In the genomic region with DNA sequence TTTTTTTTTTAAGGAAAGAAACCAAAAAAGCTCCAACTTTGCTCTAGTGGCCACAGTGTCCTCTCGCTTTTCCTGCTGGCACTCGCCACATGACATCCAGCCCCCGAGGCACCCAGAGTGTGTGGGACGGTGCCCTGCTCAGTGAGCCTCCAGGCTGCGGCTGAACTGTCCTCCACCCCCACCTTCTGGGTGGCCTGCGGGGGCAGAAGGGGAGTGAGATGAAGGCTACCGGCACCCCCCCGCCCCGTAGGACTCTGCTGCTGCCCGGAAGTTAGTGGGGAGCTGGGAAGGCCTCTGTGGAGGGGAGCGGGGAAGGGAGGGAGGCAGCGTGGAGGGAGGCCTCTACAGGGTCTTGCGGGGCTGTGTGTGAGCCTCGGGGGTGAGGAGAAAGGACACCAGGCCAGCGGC, we compare ENCODE assay signal across 19 cellular contexts.
A peak's percentile ranks its signal among the peaks of the same experiment; 100 is the strongest.
DNase-seq lines count a peak whose midpoint lies in the region; ATAC-seq and TF ChIP-seq lines count a peak whose summit lies in the region.
"Had no signal": no experiment of that assay in that cellular context is flagged by ENCODE, and none has a peak within 500 bp of the region (broad histone marks: within the 10 kb centered on the region; RNA-seq: fewer than 3 reads in every experiment).

No MANE protein-coding gene starts in this region.

- H3K9me3 ChIP-seq in HEK293 (ENCODE audit: control insufficient read depth, insufficient read depth, low read depth, low read length) (no peaks in the 10 kb centered on the region), iPS-20b (ENCODE audit: insufficient read depth, low read depth, low read length) (no peaks in the 10 kb centered on the region), psoas muscle (no peaks in the 10 kb centered on the region), body of pancreas (no peaks in the 10 kb centered on the region)
- H3K9me3 ChIP-seq: Caco-2 had no signal

- CTCF ChIA-PET in HEK293 (lab: Yijun Ruan, JAX) = no interaction called here

- H3K36me3 Mint-ChIP-seq in brain (peaks cover 23% of the 10 kb centered on the region), progenitor cell of endocrine pancreas (ENCODE audit: insufficient read depth) (peaks cover 16% of the 10 kb centered on the region)

- DNase-seq in psoas muscle = no peak
- DNase-seq in progenitor cell of endocrine pancreas (ENCODE audit: low spot score, unreplicated experiment) = no peak
- DNase-seq in body of pancreas = no peak
- DNase-seq: activated CD8-positive, alpha-beta memory T cell treated with anti-CD3 and anti-CD28 coated beads, Interleukin-2, amount 50 U/mL, for 4 hours; activated naive CD4-positive, alpha-beta T cell treated with anti-CD3 and anti-CD28 coated beads for 36 hours; Caco-2; cortex of kidney; midbrain; MV-4-11; NCI-H524 treated with DMSO at 0.1 percent for 48 hours; PC-3; stimulated activated CD4-positive, alpha-beta T cell treated with anti-CD3 and anti-CD28 coated beads, Interleukin-4, amount 100 ng/mL, for 24 hours; T1000 had no signal

- H3K27ac Mint-ChIP-seq in brain = peak overlapping the region in 4 of 5 experiments; percentile 7 to 84 (median 70)
- no peak overlapping the region for H3K27ac Mint-ChIP-seq in progenitor cell of endocrine pancreas
- H3K27ac Mint-ChIP-seq: activated naive CD4-positive, alpha-beta T cell treated with anti-CD3 and anti-CD28 coated beads for 36 hours had no signal

- H3K27me3 Mint-ChIP-seq in brain = peaks cover 7% of the 10 kb centered on the region
- H3K27me3 Mint-ChIP-seq in progenitor cell of endocrine pancreas = peaks cover 17% of the 10 kb centered on the region

- ATAC-seq in psoas muscle (no peak), GM19397 (IDR thresholded peaks at IDR 0.05; ENCODE audit: unreplicated experiment) (no peak), HG02884 (IDR thresholded peaks at IDR 0.05; ENCODE audit: unreplicated experiment) (no peak), body of pancreas (no peak)
- ATAC-seq: PC-3 had no signal

- H3K4me3 ChIP-seq in HEK293 (ENCODE audit: low read depth, low read length) (no peak overlapping the region), iPS-20b (ENCODE audit: low read length) (peak overlapping the region; percentile 84; the same call in 1 of the 2 replicates), psoas muscle (peak overlapping the region; percentile 51), body of pancreas (no peak overlapping the region)
- H3K4me3 ChIP-seq: SK-N-MC had no signal

- peak overlapping the region; percentile 83; the same call in 1 of the 2 replicates for H3K9ac ChIP-seq in iPS-20b (ENCODE audit: low read depth, low read length)

- H3K4me1 ChIP-seq in HEK293 (ENCODE audit: control insufficient read depth, insufficient read depth, low read length) (no peaks in the 10 kb centered on the region), iPS-20b (ENCODE audit: insufficient read depth, low read length) (peaks cover 7% of the 10 kb centered on the region; the same call in 1 of the 2 replicates), psoas muscle (peaks cover 15% of the 10 kb centered on the region), body of pancreas (no peaks in the 10 kb centered on the region)
- H3K4me1 ChIP-seq: Caco-2 had no signal

- peaks cover 22% of the 10 kb centered on the region for H3K27me3 ChIP-seq in iPS-20b (ENCODE audit: insufficient read depth, low read length)
- peaks cover 0 to 38% (median 15%) of the 10 kb centered on the region in 3 donors for H3K27me3 ChIP-seq in psoas muscle (ENCODE audit: insufficient read depth in 3 of 3, low read length in 2 of 3)
- H3K27me3 ChIP-seq in body of pancreas = no peaks in the 10 kb centered on the region

- H3K4me1 Mint-ChIP-seq in brain (peaks cover 48% of the 10 kb centered on the region), progenitor cell of endocrine pancreas (ENCODE audit: low read depth) (peaks cover 5% of the 10 kb centered on the region)

- TF ChIP-seq CTCF in HEK293 (tag by site-specific recombination; IDR thresholded peaks at IDR 0.05) (no peak), brain (conservative IDR thresholded peaks at IDR 0.05) (no peak), psoas muscle (IDR thresholded peaks at IDR 0.05) (no peak), progenitor cell of endocrine pancreas (IDR thresholded peaks at IDR 0.05; ENCODE audit: unreplicated experiment) (no peak), body of pancreas (IDR thresholded peaks at IDR 0.05) (no peak)

- intact Hi-C loops in psoas muscle (cut with DNase I) = no loop called here
- intact Hi-C loops in body of pancreas (cut with DNase I) = no loop called here

- H3K36me3 ChIP-seq in HEK293 (ENCODE audit: control insufficient read depth in 2 of 2, insufficient read depth in 1 of 2, low read length in 2 of 2) (no peaks in the 10 kb centered on the region), iPS-20b (ENCODE audit: insufficient read depth, low read depth, low read length) (peaks cover 9% of the 10 kb centered on the region; the same call in 1 of the 2 replicates), psoas muscle (ENCODE audit: insufficient read depth in 1 of 2, low read depth in 1 of 2) (no peaks in the 10 kb centered on the region), body of pancreas (replicated peaks in 1 of 2; ENCODE audit: insufficient read depth in 1 of 2, low read depth in 2 of 2) (no peaks in the 10 kb centered on the region)

- WGBS in psoas muscle, 3 donors = 40 to 55% (median 47%) methylated on average over 14 to 15 of the region's 15 CpGs
- 76 to 84% methylated on average over 12 to 14 of the region's 15 CpGs for WGBS in body of pancreas, 2 donors

- no peak for TF ChIP-seq POLR2A in body of pancreas (IDR thresholded peaks at IDR 0.05)

- H3K9me3 Mint-ChIP-seq in brain (peaks cover 0 to 2% (median 0%) of the 10 kb centered on the region in 5 experiments), progenitor cell of endocrine pancreas (ENCODE audit: low read depth) (no peaks in the 10 kb centered on the region)
- H3K9me3 Mint-ChIP-seq: activated naive CD4-positive, alpha-beta T cell treated with anti-CD3 and anti-CD28 coated beads for 36 hours had no signal

- POLR2A ChIA-PET in HEK293 (lab: Yijun Ruan, JAX) = no interaction called here

- H3K4me3 Mint-ChIP-seq in brain (peak overlapping the region; percentile 52 to 95 (median 68)), progenitor cell of endocrine pancreas (ENCODE audit: low read depth) (no peak overlapping the region)
- H3K4me3 Mint-ChIP-seq: activated naive CD4-positive, alpha-beta T cell treated with anti-CD3 and anti-CD28 coated beads for 36 hours had no signal

- no peak overlapping the region for H3K27ac ChIP-seq in HEK293 (ENCODE audit: extremely low read depth, low read depth, low read length)
- H3K27ac ChIP-seq in iPS-20b (ENCODE audit: low read length) = no peak overlapping the region
- H3K27ac ChIP-seq in psoas muscle = no peak overlapping the region
- H3K27ac ChIP-seq in body of pancreas = no peak overlapping the region
- H3K27ac ChIP-seq: SK-N-MC had no signal

TF ChIP-seq in HEK293, 187 proteins besides CTCF, POLR2A, EP300 and RAD21:
- TF ChIP-seq EGR2 (tag by site-specific recombination; IDR thresholded peaks at IDR 0.05; ENCODE audit: low read depth) (0 out of 2 replicates have a peak, but pooled peaks have one; percentile 34), ZNF426 (tag by site-specific recombination; IDR thresholded peaks at IDR 0.05) (no peak)
TF ChIP-seq in HEK293: peak in this region for 1.

Comparison
In these comparisons a context has a peak if more than half of its experiments do, and no peak if none do; other contexts are left out.
1. H3K4me3 ChIP-seq: peak in iPS-20b (single experiment) and psoas muscle (single experiment); none in HEK293 (single experiment) and body of pancreas (0 of 2).